In the genomic region with DNA sequence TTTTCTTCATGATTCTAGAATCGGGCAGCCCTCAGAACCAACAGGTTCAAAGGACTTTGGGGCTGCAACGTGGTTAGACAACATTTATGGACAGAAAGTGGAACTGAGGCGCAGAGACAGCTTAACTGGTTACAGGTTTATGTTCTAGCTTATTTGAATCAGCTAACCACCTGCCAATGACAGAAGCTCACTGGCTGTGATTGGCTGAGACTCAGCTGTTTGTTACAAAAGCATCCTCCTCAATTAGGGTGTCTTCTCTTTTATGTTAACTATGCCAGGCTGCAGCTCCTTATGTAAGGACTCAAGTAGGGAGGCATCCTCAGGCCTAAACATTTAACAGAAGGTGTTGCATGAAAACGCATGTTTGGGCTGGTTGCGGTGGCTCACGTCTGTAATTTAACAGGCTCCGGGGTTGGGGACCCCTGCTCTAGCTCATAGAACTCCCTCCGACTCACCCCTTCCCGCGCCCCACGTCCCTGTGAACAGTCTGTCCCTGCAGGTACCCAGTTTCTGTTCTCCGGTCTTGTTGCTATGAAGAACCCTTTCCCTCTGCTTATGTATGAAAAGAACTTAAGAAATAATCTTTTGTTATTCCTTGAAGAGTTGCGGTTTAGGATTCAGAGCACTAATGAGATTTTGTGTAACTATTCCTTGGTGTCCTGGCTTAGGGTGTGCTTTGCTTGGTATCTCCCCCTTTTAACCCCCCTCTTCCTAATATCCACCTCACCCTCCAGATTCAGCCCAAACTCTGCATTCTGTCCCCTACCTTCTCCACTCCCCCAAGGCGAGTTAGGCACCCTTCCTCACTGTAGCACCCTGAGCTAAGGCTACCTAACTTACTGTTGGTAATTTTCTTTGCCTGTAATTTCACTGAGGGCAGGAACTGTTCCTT, we compare ENCODE assay signal across 1 cellular context.
TF ChIP-seq lines count a peak whose summit lies in the region.

No MANE protein-coding gene starts in this region.

TF ChIP-seq in HCT116, 20 proteins besides CTCF, POLR2A, EP300 and RAD21 (continued from another document):
- TF ChIP-seq, protein P1, sequence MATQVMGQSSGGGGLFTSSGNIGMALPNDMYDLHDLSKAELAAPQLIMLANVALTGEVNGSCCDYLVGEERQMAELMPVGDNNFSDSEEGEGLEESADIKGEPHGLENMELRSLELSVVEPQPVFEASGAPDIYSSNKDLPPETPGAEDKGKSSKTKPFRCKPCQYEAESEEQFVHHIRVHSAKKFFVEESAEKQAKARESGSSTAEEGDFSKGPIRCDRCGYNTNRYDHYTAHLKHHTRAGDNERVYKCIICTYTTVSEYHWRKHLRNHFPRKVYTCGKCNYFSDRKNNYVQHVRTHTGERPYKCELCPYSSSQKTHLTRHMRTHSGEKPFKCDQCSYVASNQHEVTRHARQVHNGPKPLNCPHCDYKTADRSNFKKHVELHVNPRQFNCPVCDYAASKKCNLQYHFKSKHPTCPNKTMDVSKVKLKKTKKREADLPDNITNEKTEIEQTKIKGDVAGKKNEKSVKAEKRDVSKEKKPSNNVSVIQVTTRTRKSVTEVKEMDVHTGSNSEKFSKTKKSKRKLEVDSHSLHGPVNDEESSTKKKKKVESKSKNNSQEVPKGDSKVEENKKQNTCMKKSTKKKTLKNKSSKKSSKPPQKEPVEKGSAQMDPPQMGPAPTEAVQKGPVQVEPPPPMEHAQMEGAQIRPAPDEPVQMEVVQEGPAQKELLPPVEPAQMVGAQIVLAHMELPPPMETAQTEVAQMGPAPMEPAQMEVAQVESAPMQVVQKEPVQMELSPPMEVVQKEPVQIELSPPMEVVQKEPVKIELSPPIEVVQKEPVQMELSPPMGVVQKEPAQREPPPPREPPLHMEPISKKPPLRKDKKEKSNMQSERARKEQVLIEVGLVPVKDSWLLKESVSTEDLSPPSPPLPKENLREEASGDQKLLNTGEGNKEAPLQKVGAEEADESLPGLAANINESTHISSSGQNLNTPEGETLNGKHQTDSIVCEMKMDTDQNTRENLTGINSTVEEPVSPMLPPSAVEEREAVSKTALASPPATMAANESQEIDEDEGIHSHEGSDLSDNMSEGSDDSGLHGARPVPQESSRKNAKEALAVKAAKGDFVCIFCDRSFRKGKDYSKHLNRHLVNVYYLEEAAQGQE (IDR thresholded peaks at IDR 0.05; ENCODE audit: low read depth) = no peak
- TF ChIP-seq JUND (IDR thresholded peaks at IDR 0.05) = no peak
- TF ChIP-seq EZH2phosphoT487 (IDR thresholded peaks at IDR 0.05; ENCODE audit: borderline replicate concordance) = no peak
- TF ChIP-seq YY1 (IDR thresholded peaks at IDR 0.05; ENCODE audit: extremely low read depth, insufficient replicate concordance, low read depth, low read length) = no peak
- TF ChIP-seq TCF7L2 (IDR thresholded peaks at IDR 0.05; ENCODE audit: borderline replicate concordance, extremely low read depth, insufficient read depth, insufficient read length) = no peak
- TF ChIP-seq EZH2 (IDR thresholded peaks at IDR 0.05) = no peak
- TF ChIP-seq SIN3A (IDR thresholded peaks at IDR 0.05; ENCODE audit: low read depth) = no peak
